ENCODE assay signal across 9 cellular contexts in genomic region chr2:105294844-105295481, GRCh38. TPM values are rescaled to one million over a fixed set of nuclear protein-coding genes. Genes with fewer than 3 reads are reported as not detected.
DNase-seq lines count a peak whose midpoint lies in the region; ATAC-seq, FAIRE-seq and TF ChIP-seq lines count a peak whose summit lies in the region.
"Had no signal": no experiment of that assay in that cellular context is flagged by ENCODE, and none has a peak within 500 bp of the region (broad histone marks: within the 10 kb centered on the region; RNA-seq: fewer than 3 reads in every experiment).

No MANE protein-coding gene starts in this region.

- H3F3A ChIP-seq in OCI-LY1 (ENCODE audit: insufficient read depth, low read length), result no peaks in the 10 kb centered on the region

- intact Hi-C loops in breast epithelium (cut with DNase I; ENCODE audit: low total_unique reads), result no loop called here

- TF ChIP-seq POLR2A in breast epithelium (IDR thresholded peaks at IDR 0.05), result no peak

- H3K27ac ChIP-seq in OCI-LY1 (ENCODE audit: low read depth, low read length, poor library complexity, severe bottlenecking) (no peak overlapping the region), breast epithelium (peak overlapping the region in 1 of 2 donors; percentile 40), keratinocyte (ENCODE audit: control insufficient read depth, insufficient read depth, low read length) (no peak overlapping the region), substantia nigra (ENCODE audit: low read depth, low read length, poor library complexity, severe bottlenecking) (no peak overlapping the region)
- H3K27ac ChIP-seq: BLaER1 treated with 17β-estradiol and CSF1 and Interleukin-3, amounts not matched to agents 10 nM and 100 nM had no signal

- H3K79me2 ChIP-seq in OCI-LY1 (ENCODE audit: insufficient read depth, low read length), result no peaks in the 10 kb centered on the region
- peaks cover 3% of the 10 kb centered on the region for H3K79me2 ChIP-seq in keratinocyte (ENCODE audit: control insufficient read depth, insufficient read depth, low read length)

- no peaks in the 10 kb centered on the region for H3K9me1 ChIP-seq in keratinocyte (ENCODE audit: control insufficient read depth, extremely low read depth, insufficient read depth, low read length)

- DNase-seq in NCI-H1694 treated with DMSO at 0.1 percent for 48 hours (lab: John Stamatoyannopoulos, UW) (peak; percentile 28), NCI-H1694 (lab: John Stamatoyannopoulos, UW) (no peak), breast epithelium (ENCODE audit: low spot score in 2 of 2) (peak in 1 of 2 donors; percentile 32), keratinocyte (ENCODE audit: low read depth, low spot score) (no peak), substantia nigra (lab: John Stamatoyannopoulos, UW) (peak in 43 of 49 donors; percentile 13 to 78 (median 56)), NCI-H1436 treated with DMSO at 0.1 percent for 48 hours (lab: John Stamatoyannopoulos, UW) (no peak)

- H3K36me3 ChIP-seq in OCI-LY1 (ENCODE audit: insufficient read depth, low read length) (peaks cover 70% of the 10 kb centered on the region), breast epithelium (peaks cover 4% of the 10 kb centered on the region), keratinocyte (ENCODE audit: control insufficient read depth in 2 of 2, extremely low read depth in 1 of 2, insufficient read depth in 2 of 2, low read length in 2 of 2) (peaks cover 5 to 22% of the 10 kb centered on the region in 2 experiments)

- H3K4me3 ChIP-seq in OCI-LY1 (ENCODE audit: low read depth, low read length, poor library complexity, severe bottlenecking), result no peak overlapping the region
- no peak overlapping the region for H3K4me3 ChIP-seq in breast epithelium
- no peak overlapping the region for H3K4me3 ChIP-seq in keratinocyte (ENCODE audit: control insufficient read depth in 2 of 3, extremely low read depth in 1 of 3, insufficient read depth in 2 of 3, low read depth in 1 of 3, low read length in 3 of 3)
- H3K4me3 ChIP-seq: BLaER1 treated with 17β-estradiol and CSF1 and Interleukin-3, amounts not matched to agents 10 nM and 100 nM had no signal

- H3K4me1 ChIP-seq in OCI-LY1 (ENCODE audit: insufficient read depth, low read length, severe bottlenecking) (no peaks in the 10 kb centered on the region), breast epithelium (no peaks in the 10 kb centered on the region), keratinocyte (ENCODE audit: control insufficient read depth, extremely low read depth, insufficient read depth, low read length) (peaks cover 19% of the 10 kb centered on the region)
- H3K4me1 ChIP-seq: BLaER1 treated with 17β-estradiol and CSF1 and Interleukin-3, amounts not matched to agents 10 nM and 100 nM had no signal

- H2AFZ ChIP-seq in OCI-LY1 (ENCODE audit: low read length), result no peak overlapping the region
- H2AFZ ChIP-seq in keratinocyte (ENCODE audit: control insufficient read depth, low read length), result no peak overlapping the region

- dilution Hi-C loops in keratinocyte (cut with MboI; ENCODE audit: extremely low pct_ligation_motif_present, low sequenced_read_pairs), result no loop called here

- TF ChIP-seq CTCF in OCI-LY1 (IDR thresholded peaks at IDR 0.05; ENCODE audit: low read length) (peak; percentile 65), breast epithelium (IDR thresholded peaks at IDR 0.05) (peak in 2 of 3 donors; percentile 43 to 60), keratinocyte (optimal IDR thresholded peaks at IDR 0.05 in 1 of 3, IDR thresholded peaks at IDR 0.05 in 1 of 3, conservative IDR thresholded peaks at IDR 0.05 in 1 of 3; ENCODE audit: extremely low read depth in 1 of 3, insufficient read depth in 2 of 3, low read length in 3 of 3) (peak; percentile 55 to 72 (median 70))

- H3K27me3 ChIP-seq in OCI-LY1 (ENCODE audit: insufficient read depth, low read length) (no peaks in the 10 kb centered on the region), breast epithelium (no peaks in the 10 kb centered on the region), keratinocyte (ENCODE audit: control insufficient read depth, extremely low read depth, insufficient read depth, low read length) (no peaks in the 10 kb centered on the region)
- H3K27me3 ChIP-seq: BLaER1 treated with 17β-estradiol and CSF1 and Interleukin-3, amounts not matched to agents 10 nM and 100 nM had no signal

- H3K9me3 ChIP-seq in OCI-LY1 (ENCODE audit: low read length), result no peaks in the 10 kb centered on the region
- H3K9me3 ChIP-seq in breast epithelium, result no peaks in the 10 kb centered on the region
- H3K9me3 ChIP-seq in keratinocyte (ENCODE audit: control insufficient read depth, low read depth, low read length), result no peaks in the 10 kb centered on the region
- H3K9me3 ChIP-seq: BLaER1 treated with 17β-estradiol and CSF1 and Interleukin-3, amounts not matched to agents 10 nM and 100 nM had no signal

- no peak overlapping the region for H3K9ac ChIP-seq in OCI-LY1 (ENCODE audit: low read length)
- H3K9ac ChIP-seq in keratinocyte (ENCODE audit: control insufficient read depth, extremely low read depth, insufficient read depth, low read length), result no peak overlapping the region
- H3K9ac ChIP-seq: BLaER1 treated with 17β-estradiol and CSF1 and Interleukin-3, amounts not matched to agents 10 nM and 100 nM had no signal

- H4K20me1 ChIP-seq in OCI-LY1 (ENCODE audit: insufficient read depth, low read length) (no peaks in the 10 kb centered on the region), keratinocyte (ENCODE audit: control insufficient read depth, extremely low read depth, insufficient read depth, low read length) (no peaks in the 10 kb centered on the region)

- FAIRE-seq in keratinocyte (lab: Jason Lieb, UNC), result peak; percentile 57

- no peak overlapping the region for H3K4me2 ChIP-seq in OCI-LY1 (ENCODE audit: low read length)
- H3K4me2 ChIP-seq in keratinocyte (ENCODE audit: control insufficient read depth, extremely low read depth, insufficient read depth, low read depth, low read length), result no peak overlapping the region
- H3K4me2 ChIP-seq: BLaER1 treated with 17β-estradiol and CSF1 and Interleukin-3, amounts not matched to agents 10 nM and 100 nM had no signal

- peak; percentile 60 for ATAC-seq in HG02798 (IDR thresholded peaks at IDR 0.05; ENCODE audit: poor library complexity, unreplicated experiment)

- no peaks in the 10 kb centered on the region for H3K9me2 ChIP-seq in OCI-LY1 (ENCODE audit: low read depth, low read length)

RNA-seq across cellular contexts. Expression of gene TGFBRAP1, which starts 34.6 kb away (rescaled TPM):
- 10 to 100 TPM; 24.6 to 29.8 (median 28.5) TPM for total RNA-seq in breast epithelium
- polyA plus RNA-seq in keratinocyte, result 7.2 to 9.3 TPM (median 9.0 TPM) in 3 replicates
- 11.7 TPM for polyA plus RNA-seq in keratinocyte (2011; ENCODE audit: low read depth)
- polyA plus RNA-seq in keratinocyte (2011; cell fraction: cytosol; rRNA removed), result 7.6 and 7.8 TPM in 2 replicates
- 12.6 and 13.7 TPM in 2 replicates for polyA plus RNA-seq in keratinocyte (2011; cell fraction: nucleus; rRNA removed)
- polyA plus RNA-seq in keratinocyte (2012; ENCODE audit: low replicate concordance), result 10.3 and 13.0 TPM in 2 replicates
- polyA minus RNA-seq in keratinocyte, result 12.8 to 22.7 TPM (median 15.7 TPM) in 3 replicates
- polyA minus RNA-seq in keratinocyte (2011; cell fraction: cytosol; rRNA and poly(A)+ RNA removed), result 11.5 TPM
- 11.7 and 17.6 TPM in 2 replicates for polyA minus RNA-seq in keratinocyte (2011; cell fraction: nucleus; rRNA and poly(A)+ RNA removed)

RNA-seq across cellular contexts. Expression of gene C2orf49, which starts 42.4 kb away (rescaled TPM):
- 10 to 100 TPM; 20.0 to 31.6 (median 23.0) TPM for total RNA-seq in breast epithelium
- polyA plus RNA-seq in keratinocyte, result 13.1 to 19.4 TPM (median 14.5 TPM) in 3 replicates
- polyA plus RNA-seq in keratinocyte (2011; ENCODE audit: low read depth), result 43.2 TPM
- 11.8 and 17.0 TPM in 2 replicates for polyA plus RNA-seq in keratinocyte (2011; cell fraction: cytosol; rRNA removed)
- polyA plus RNA-seq in keratinocyte (2011; cell fraction: nucleus; rRNA removed), result 13.9 and 18.8 TPM in 2 replicates
- 12.3 and 18.3 TPM in 2 replicates for polyA plus RNA-seq in keratinocyte (2012; ENCODE audit: low replicate concordance)
- 3.6 to 6.0 TPM (median 4.7 TPM) in 3 replicates for polyA minus RNA-seq in keratinocyte
- 4.2 TPM for polyA minus RNA-seq in keratinocyte (2011; cell fraction: cytosol; rRNA and poly(A)+ RNA removed)
- polyA minus RNA-seq in keratinocyte (2011; cell fraction: nucleus; rRNA and poly(A)+ RNA removed), result 3.3 and 9.2 TPM in 2 replicates

RNA-seq across cellular contexts. Expression of gene GPR45, which starts 53.4 kb away (rescaled TPM):
- total RNA-seq in breast epithelium, result not detected
- polyA plus RNA-seq in keratinocyte, result not detected in 3 replicates
- polyA plus RNA-seq in keratinocyte (2011; ENCODE audit: low read depth), result not detected
- not detected in 2 replicates for polyA plus RNA-seq in keratinocyte (2011; cell fraction: cytosol; rRNA removed)
- polyA plus RNA-seq in keratinocyte (2011; cell fraction: nucleus; rRNA removed), result not detected in 2 replicates
- not detected in 2 replicates for polyA plus RNA-seq in keratinocyte (2012; ENCODE audit: low replicate concordance)
- not detected in 3 replicates for polyA minus RNA-seq in keratinocyte
- polyA minus RNA-seq in keratinocyte (2011; cell fraction: cytosol; rRNA and poly(A)+ RNA removed), result not detected
- polyA minus RNA-seq in keratinocyte (2011; cell fraction: nucleus; rRNA and poly(A)+ RNA removed), result not detected in 2 replicates

Comparison
In these comparisons a context has a peak if more than half of its experiments do, and no peak if none do; other contexts are left out.
1. DNase-seq: peak in NCI-H1694 treated with DMSO at 0.1 percent for 48 hours (single experiment) and substantia nigra (43 of 49); none in NCI-H1694 (single experiment), keratinocyte (single experiment) and NCI-H1436 treated with DMSO at 0.1 percent for 48 hours (single experiment).
2. Peak in every context shown above with its lines, with median percentiles within 50 percentile points of each other: CTCF ChIP-seq.